22 cellular contexts compared by ENCODE assay signal in the genomic region with DNA sequence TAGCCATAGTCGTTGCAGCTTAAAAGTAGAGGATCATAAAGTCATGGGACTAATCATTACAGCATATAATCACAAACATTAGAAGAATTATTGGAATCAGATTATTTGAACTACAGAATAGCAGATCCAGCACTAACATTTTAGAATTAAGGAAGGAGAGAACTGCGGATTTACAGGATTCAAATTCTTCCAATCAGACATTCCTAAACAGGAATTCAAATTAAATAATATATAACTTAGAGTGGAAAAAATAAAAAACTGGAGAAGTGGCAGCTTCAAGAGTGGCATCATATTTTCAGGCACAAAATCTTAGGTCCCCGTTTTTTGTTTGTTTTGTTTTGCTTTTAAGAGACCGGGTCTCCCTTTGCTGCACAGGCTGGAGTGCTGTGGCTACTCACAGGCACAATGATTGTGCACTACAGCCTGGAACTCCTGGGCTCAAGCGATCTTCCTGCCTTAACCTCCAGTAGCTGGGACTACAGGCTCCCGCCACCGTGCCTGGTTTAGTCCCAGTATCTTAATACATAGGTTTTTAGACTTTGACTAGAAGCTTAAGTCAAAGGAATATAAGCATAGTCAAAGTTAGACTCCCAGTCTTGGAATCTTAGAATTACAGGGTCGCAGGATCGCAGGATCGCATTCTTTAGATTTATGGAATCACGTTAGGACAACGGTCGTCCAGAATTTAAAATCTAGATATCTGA. TPM values are rescaled to one million over a fixed set of nuclear protein-coding genes. Genes with fewer than 3 reads are reported as not detected.
"Had no signal": no experiment of that assay in that cellular context is flagged by ENCODE, and none has a peak within 500 bp of the region (broad histone marks: within the 10 kb centered on the region; RNA-seq: fewer than 3 reads in every experiment).

No MANE protein-coding gene starts in this region.

- H3K27ac Mint-ChIP-seq: activated CD4-positive, alpha-beta memory T cell treated with anti-CD3 and anti-CD28 coated beads for 36 hours; activated naive CD8-positive, alpha-beta T cell treated with anti-CD3 and anti-CD28 coated beads for 36 hours; natural killer cell treated with Interleukin-12 subunit alpha and Interleukin-12 subunit beta and Interleukin-15 and Interleukin-18, amount 100 ng/mL, for 72 hours; stimulated activated naive CD8-positive, alpha-beta T cell treated with anti-CD3 and anti-CD28 coated beads, Interleukin-15, amount 100 ng/mL, for 72 hours; T-helper 2 cell treated with Interferon-gamma antibody and Interleukin-4, amounts not matched to agents 5 μg/mL and 100 μg/mL, for 36 hours had no signal

- H3K9me3 ChIP-seq: esophagus squamous epithelium, left lung, psoas muscle, thoracic aorta had no signal

- H3K27ac ChIP-seq: dorsolateral prefrontal cortex, left lung, psoas muscle, thoracic aorta had no signal

- DNase-seq: activated CD4-positive, alpha-beta memory T cell treated with anti-CD3 and anti-CD28 coated beads for 36 hours; activated CD4-positive, CD25-positive, alpha-beta regulatory T cell treated with anti-CD3 and anti-CD28 coated beads, Interleukin-2, amount 50 U/mL, for 72 hours; activated gamma-delta T cell treated with Interleukin-2 at 50 U/mL for 16 hours; activated naive CD8-positive, alpha-beta T cell treated with anti-CD3 and anti-CD28 coated beads for 36 hours; activated T-cell treated with anti-CD3 and anti-CD28 coated beads, Interleukin-2, amount 50 U/mL, for 48 hours; dorsolateral prefrontal cortex; esophagus squamous epithelium; foreskin melanocyte; head of caudate nucleus; left lung; occipital lobe; psoas muscle; stimulated activated CD4-positive, alpha-beta T cell treated with anti-CD3 and anti-CD28 coated beads, Interleukin-15, amount 100 ng/mL, for 24 hours; stimulated activated CD4-positive, alpha-beta T cell treated with anti-CD3 and anti-CD28 coated beads, Interleukin-4, amount 100 ng/mL, for 24 hours; stimulated activated naive CD8-positive, alpha-beta T cell treated with anti-CD3 and anti-CD28 coated beads, Interleukin-15, amount 100 ng/mL, for 72 hours had no signal

- H3K36me3 ChIP-seq: esophagus squamous epithelium, left lung, thoracic aorta had no signal

- H3K9me3 Mint-ChIP-seq: activated CD4-positive, alpha-beta memory T cell treated with anti-CD3 and anti-CD28 coated beads for 36 hours; activated naive CD8-positive, alpha-beta T cell treated with anti-CD3 and anti-CD28 coated beads for 36 hours; memory B cell; natural killer cell treated with Interleukin-12 subunit alpha and Interleukin-12 subunit beta and Interleukin-15 and Interleukin-18, amount 100 ng/mL, for 72 hours; stimulated activated naive CD8-positive, alpha-beta T cell treated with anti-CD3 and anti-CD28 coated beads, Interleukin-15, amount 100 ng/mL, for 72 hours; T-helper 2 cell treated with Interferon-gamma antibody and Interleukin-4, amounts not matched to agents 5 μg/mL and 100 μg/mL, for 36 hours had no signal

- H3K4me3 Mint-ChIP-seq: activated CD4-positive, alpha-beta memory T cell treated with anti-CD3 and anti-CD28 coated beads for 36 hours; activated naive CD8-positive, alpha-beta T cell treated with anti-CD3 and anti-CD28 coated beads for 36 hours; memory B cell; natural killer cell treated with Interleukin-12 subunit alpha and Interleukin-12 subunit beta and Interleukin-15 and Interleukin-18, amount 100 ng/mL, for 72 hours; T-helper 2 cell treated with Interferon-gamma antibody and Interleukin-4, amounts not matched to agents 5 μg/mL and 100 μg/mL, for 36 hours had no signal

- H3K36me3 Mint-ChIP-seq: activated CD4-positive, alpha-beta memory T cell treated with anti-CD3 and anti-CD28 coated beads for 36 hours; activated naive CD8-positive, alpha-beta T cell treated with anti-CD3 and anti-CD28 coated beads for 36 hours; memory B cell; natural killer cell treated with Interleukin-12 subunit alpha and Interleukin-12 subunit beta and Interleukin-15 and Interleukin-18, amount 100 ng/mL, for 72 hours had no signal

- ATAC-seq: left lung; natural killer cell treated with Interleukin-12 subunit alpha and Interleukin-12 subunit beta and Interleukin-15 and Interleukin-18, amount 100 ng/mL, for 72 hours; psoas muscle; stimulated activated naive CD8-positive, alpha-beta T cell treated with anti-CD3 and anti-CD28 coated beads, Interleukin-15, amount 100 ng/mL, for 72 hours had no signal

- H3K4me3 ChIP-seq: dorsolateral prefrontal cortex, left lung, psoas muscle, thoracic aorta had no signal

RNA-seq across cellular contexts. Expression of gene FOXE1, which starts 2.1 kb away (rescaled TPM):
- total RNA-seq: activated CD4-positive, alpha-beta memory T cell treated with anti-CD3 and anti-CD28 coated beads for 36 hours; activated naive CD8-positive, alpha-beta T cell treated with anti-CD3 and anti-CD28 coated beads for 36 hours; chondrocyte; dorsolateral prefrontal cortex; left lung; mucosa of gallbladder; natural killer cell treated with Interleukin-12 subunit alpha and Interleukin-12 subunit beta and Interleukin-15 and Interleukin-18, amount 100 ng/mL, for 72 hours; occipital lobe; psoas muscle; skeletal muscle tissue had no signal
